Comparison of ENCODE assay signal across 13 cellular contexts in genomic region chr4:185716008-185716976, GRCh38.
DNase-seq lines count a peak whose midpoint lies in the region; ATAC-seq and TF ChIP-seq lines count a peak whose summit lies in the region.
"Had no signal": no experiment of that assay in that cellular context is flagged by ENCODE, and none has a peak within 500 bp of the region (broad histone marks: within the 10 kb centered on the region; RNA-seq: fewer than 3 reads in every experiment).

No MANE protein-coding gene starts in this region.

- H3K27ac ChIP-seq in heart right ventricle: peak overlapping the region in 9 of 10 donors; percentile 30 to 78 (median 52)
- H3K27ac ChIP-seq in CD8-positive, alpha-beta memory T cell (ENCODE audit: low read depth, low read length): no peak overlapping the region
- no peak overlapping the region for H3K27ac ChIP-seq in GM23338 (ENCODE audit: low read depth)
- H3K27ac ChIP-seq: C4-2B, KMS-11 had no signal

- no peaks in the 10 kb centered on the region for H3K4me1 Mint-ChIP-seq in CD8-positive, alpha-beta memory T cell
- H3K4me1 Mint-ChIP-seq in GM23338: peaks cover 7% of the 10 kb centered on the region

- ATAC-seq in heart right ventricle (peak; percentile 20 to 73 (median 67)), GM23338 (no peak), HG03280 (IDR thresholded peaks at IDR 0.05; ENCODE audit: unreplicated experiment) (no peak)
- ATAC-seq: activated naive CD4-positive, alpha-beta T cell treated with anti-CD3 and anti-CD28 coated beads, Interleukin-2, amount 50 U/mL, for 72 hours had no signal

- peaks cover 0 to 7% (median 0%) of the 10 kb centered on the region in 5 donors for H3K9me3 Mint-ChIP-seq in CD8-positive, alpha-beta memory T cell
- no peaks in the 10 kb centered on the region; the same call in 1 of the 3 replicates for H3K9me3 Mint-ChIP-seq in GM23338

- H3K4me3 ChIP-seq in heart right ventricle: peak overlapping the region in 3 of 10 donors; percentile 8 to 29 (median 28)
- H3K4me3 ChIP-seq in CD8-positive, alpha-beta memory T cell (ENCODE audit: low read length): no peak overlapping the region
- no peak overlapping the region for H3K4me3 ChIP-seq in GM23338
- H3K4me3 ChIP-seq: HAP-1 had no signal

- H3K4me3 Mint-ChIP-seq in CD8-positive, alpha-beta memory T cell: no peak overlapping the region
- no peak overlapping the region for H3K4me3 Mint-ChIP-seq in GM23338

- peaks cover 9 to 23% of the 10 kb centered on the region in 2 donors for H3K27me3 Mint-ChIP-seq in CD8-positive, alpha-beta memory T cell
- no peaks in the 10 kb centered on the region for H3K27me3 Mint-ChIP-seq in GM23338 (ENCODE audit: insufficient read depth, low read depth, poor library complexity)

- TF ChIP-seq CTCF in heart right ventricle (IDR thresholded peaks at IDR 0.05) (no peak), GM23338 (conservative IDR thresholded peaks at IDR 0.05; ENCODE audit: low read depth in 2 of 2) (no peak)

- H3K4me2 ChIP-seq in GM23338: no peak overlapping the region
- H3K4me2 ChIP-seq: KMS-11 had no signal

- POLR2A ChIA-PET in CD8-positive, alpha-beta memory T cell (lab: Charles Lee): no interaction called here

- H3K9me3 ChIP-seq in heart right ventricle: no peaks in the 10 kb centered on the region
- H3K9me3 ChIP-seq in CD8-positive, alpha-beta memory T cell (ENCODE audit: low read length): no peaks in the 10 kb centered on the region
- H3K9me3 ChIP-seq: HAP-1 had no signal

- H3K27me3 ChIP-seq in heart right ventricle: no peaks in the 10 kb centered on the region
- no peaks in the 10 kb centered on the region for H3K27me3 ChIP-seq in CD8-positive, alpha-beta memory T cell (ENCODE audit: insufficient read depth, low read length, poor library complexity, severe bottlenecking)
- H3K27me3 ChIP-seq in GM23338 (ENCODE audit: insufficient read depth): no peaks in the 10 kb centered on the region

- no peak overlapping the region for H2AFZ ChIP-seq in GM23338

- no peaks in the 10 kb centered on the region for H3K9me2 ChIP-seq in GM23338 (ENCODE audit: insufficient read depth)

- H3K36me3 ChIP-seq in heart right ventricle: no peaks in the 10 kb centered on the region
- H3K36me3 ChIP-seq in CD8-positive, alpha-beta memory T cell (ENCODE audit: insufficient read depth, low read length): no peaks in the 10 kb centered on the region
- H3K36me3 ChIP-seq in GM23338 (ENCODE audit: insufficient read depth): no peaks in the 10 kb centered on the region
- H3K36me3 ChIP-seq: HAP-1 had no signal

- intact Hi-C loops in heart right ventricle (cut with DNase I): loop anchor here in 1 of 10 donors (2.0 kb wide), 1 partner anchor 45 kb away; no protein-coding TSS in a partner anchor

- no peaks in the 10 kb centered on the region for H3F3A ChIP-seq in GM23338 (replicated peaks; ENCODE audit: low read depth)

- H3K27ac Mint-ChIP-seq in CD8-positive, alpha-beta memory T cell: no peak overlapping the region
- H3K27ac Mint-ChIP-seq in GM23338: no peak overlapping the region
- H3K27ac Mint-ChIP-seq: activated naive CD4-positive, alpha-beta T cell treated with anti-CD3 and anti-CD28 coated beads, Interleukin-2, amount 50 U/mL, for 72 hours had no signal

- peak; percentile 95 for DNase-seq in NCI-H1092 (lab: John Stamatoyannopoulos, UW)
- DNase-seq in NCI-H510A treated with DMSO at 0.1 percent for 48 hours (lab: John Stamatoyannopoulos, UW): peak; percentile 60
- DNase-seq in heart right ventricle: peak in 1 of 2 donors; percentile 33
- peak; percentile 64 for DNase-seq in renal cortical epithelial cell (ENCODE audit: low read depth)
- no peak for DNase-seq in CD8-positive, alpha-beta memory T cell
- no peak for DNase-seq in NOMO-1 (lab: John Stamatoyannopoulos, UW; ENCODE audit: unreplicated experiment in 2 of 2)
- no peak for DNase-seq in GM23338 (ENCODE audit: low spot score)
- DNase-seq: cortex of kidney had no signal

- no peaks in the 10 kb centered on the region for H3K79me2 ChIP-seq in GM23338 (replicated peaks; ENCODE audit: insufficient read depth)

- CTCF ChIA-PET in CD8-positive, alpha-beta memory T cell (lab: Charles Lee): no interaction called here

- peaks cover 11 to 97% (median 52%) of the 10 kb centered on the region in 9 donors for H3K4me1 ChIP-seq in heart right ventricle
- H3K4me1 ChIP-seq in CD8-positive, alpha-beta memory T cell (ENCODE audit: insufficient read depth, low read length): no peaks in the 10 kb centered on the region
- H3K4me1 ChIP-seq in GM23338 (ENCODE audit: insufficient read depth): no peaks in the 10 kb centered on the region
- H3K4me1 ChIP-seq: HAP-1 had no signal

- H3K36me3 Mint-ChIP-seq in CD8-positive, alpha-beta memory T cell: peaks cover 0 to 4% (median 0%) of the 10 kb centered on the region in 3 donors
- H3K36me3 Mint-ChIP-seq in GM23338 (ENCODE audit: low read depth): peaks cover 6% of the 10 kb centered on the region

- H4K20me1 ChIP-seq in GM23338 (replicated peaks; ENCODE audit: insufficient read depth): no peaks in the 10 kb centered on the region

- 42 to 43% methylated on average over 18 of the region's 18 CpGs for WGBS in heart right ventricle, 2 donors

TF ChIP-seq in GM23338, 12 proteins besides CTCF, POLR2A, EP300 and RAD21 (continues in another document):
- TF ChIP-seq CREB1 (CRISPR knock-in tag; IDR thresholded peaks at IDR 0.05; ENCODE audit: low read depth): no peak
- no peak for TF ChIP-seq POLR2AphosphoS5 (IDR thresholded peaks at IDR 0.05; ENCODE audit: low read depth)
- no peak for TF ChIP-seq EZH2 (IDR thresholded peaks at IDR 0.05; ENCODE audit: low read depth, unreplicated experiment)
- TF ChIP-seq ZNF331 (CRISPR knock-in tag; IDR thresholded peaks at IDR 0.05; ENCODE audit: low read depth): no peak
- no peak for TF ChIP-seq STAT1 (IDR thresholded peaks at IDR 0.05; ENCODE audit: unreplicated experiment)
- no peak for TF ChIP-seq ETS1 (IDR thresholded peaks at IDR 0.05)
- TF ChIP-seq, protein P1, sequence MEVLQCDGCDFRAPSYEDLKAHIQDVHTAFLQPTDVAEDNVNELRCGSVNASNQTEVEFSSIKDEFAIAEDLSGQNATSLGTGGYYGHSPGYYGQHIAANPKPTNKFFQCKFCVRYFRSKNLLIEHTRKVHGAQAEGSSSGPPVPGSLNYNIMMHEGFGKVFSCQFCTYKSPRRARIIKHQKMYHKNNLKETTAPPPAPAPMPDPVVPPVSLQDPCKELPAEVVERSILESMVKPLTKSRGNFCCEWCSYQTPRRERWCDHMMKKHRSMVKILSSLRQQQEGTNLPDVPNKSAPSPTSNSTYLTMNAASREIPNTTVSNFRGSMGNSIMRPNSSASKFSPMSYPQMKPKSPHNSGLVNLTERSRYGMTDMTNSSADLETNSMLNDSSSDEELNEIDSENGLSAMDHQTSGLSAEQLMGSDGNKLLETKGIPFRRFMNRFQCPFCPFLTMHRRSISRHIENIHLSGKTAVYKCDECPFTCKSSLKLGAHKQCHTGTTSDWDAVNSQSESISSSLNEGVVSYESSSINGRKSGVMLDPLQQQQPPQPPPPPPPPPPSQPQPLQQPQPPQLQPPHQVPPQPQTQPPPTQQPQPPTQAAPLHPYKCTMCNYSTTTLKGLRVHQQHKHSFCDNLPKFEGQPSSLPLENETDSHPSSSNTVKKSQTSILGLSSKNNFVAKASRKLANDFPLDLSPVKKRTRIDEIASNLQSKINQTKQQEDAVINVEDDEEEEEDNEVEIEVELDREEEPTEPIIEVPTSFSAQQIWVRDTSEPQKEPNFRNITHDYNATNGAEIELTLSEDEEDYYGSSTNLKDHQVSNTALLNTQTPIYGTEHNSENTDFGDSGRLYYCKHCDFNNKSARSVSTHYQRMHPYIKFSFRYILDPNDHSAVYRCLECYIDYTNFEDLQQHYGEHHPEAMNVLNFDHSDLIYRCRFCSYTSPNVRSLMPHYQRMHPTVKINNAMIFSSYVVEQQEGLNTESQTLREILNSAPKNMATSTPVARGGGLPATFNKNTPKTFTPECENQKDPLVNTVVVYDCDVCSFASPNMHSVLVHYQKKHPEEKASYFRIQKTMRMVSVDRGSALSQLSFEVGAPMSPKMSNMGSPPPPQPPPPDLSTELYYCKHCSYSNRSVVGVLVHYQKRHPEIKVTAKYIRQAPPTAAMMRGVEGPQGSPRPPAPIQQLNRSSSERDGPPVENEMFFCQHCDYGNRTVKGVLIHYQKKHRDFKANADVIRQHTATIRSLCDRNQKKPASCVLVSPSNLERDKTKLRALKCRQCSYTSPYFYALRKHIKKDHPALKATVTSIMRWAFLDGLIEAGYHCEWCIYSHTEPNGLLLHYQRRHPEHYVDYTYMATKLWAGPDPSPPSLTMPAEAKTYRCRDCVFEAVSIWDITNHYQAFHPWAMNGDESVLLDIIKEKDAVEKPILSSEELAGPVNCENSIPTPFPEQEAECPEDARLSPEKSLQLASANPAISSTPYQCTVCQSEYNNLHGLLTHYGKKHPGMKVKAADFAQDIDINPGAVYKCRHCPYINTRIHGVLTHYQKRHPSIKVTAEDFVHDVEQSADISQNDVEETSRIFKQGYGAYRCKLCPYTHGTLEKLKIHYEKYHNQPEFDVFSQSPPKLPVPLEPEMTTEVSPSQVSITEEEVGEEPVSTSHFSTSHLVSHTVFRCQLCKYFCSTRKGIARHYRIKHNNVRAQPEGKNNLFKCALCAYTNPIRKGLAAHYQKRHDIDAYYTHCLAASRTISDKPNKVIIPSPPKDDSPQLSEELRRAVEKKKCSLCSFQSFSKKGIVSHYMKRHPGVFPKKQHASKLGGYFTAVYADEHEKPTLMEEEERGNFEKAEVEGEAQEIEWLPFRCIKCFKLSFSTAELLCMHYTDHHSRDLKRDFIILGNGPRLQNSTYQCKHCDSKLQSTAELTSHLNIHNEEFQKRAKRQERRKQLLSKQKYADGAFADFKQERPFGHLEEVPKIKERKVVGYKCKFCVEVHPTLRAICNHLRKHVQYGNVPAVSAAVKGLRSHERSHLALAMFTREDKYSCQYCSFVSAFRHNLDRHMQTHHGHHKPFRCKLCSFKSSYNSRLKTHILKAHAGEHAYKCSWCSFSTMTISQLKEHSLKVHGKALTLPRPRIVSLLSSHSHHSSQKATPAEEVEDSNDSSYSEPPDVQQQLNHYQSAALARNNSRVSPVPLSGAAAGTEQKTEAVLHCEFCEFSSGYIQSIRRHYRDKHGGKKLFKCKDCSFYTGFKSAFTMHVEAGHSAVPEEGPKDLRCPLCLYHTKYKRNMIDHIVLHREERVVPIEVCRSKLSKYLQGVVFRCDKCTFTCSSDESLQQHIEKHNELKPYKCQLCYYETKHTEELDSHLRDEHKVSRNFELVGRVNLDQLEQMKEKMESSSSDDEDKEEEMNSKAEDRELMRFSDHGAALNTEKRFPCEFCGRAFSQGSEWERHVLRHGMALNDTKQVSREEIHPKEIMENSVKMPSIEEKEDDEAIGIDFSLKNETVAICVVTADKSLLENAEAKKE (CRISPR knock-in tag; IDR thresholded peaks at IDR 0.05): no peak

Comparison
In these comparisons a context has a peak if more than half of its experiments do, and no peak if none do; other contexts are left out.
1. DNase-seq: peak in NCI-H1092 (single experiment), NCI-H510A treated with DMSO at 0.1 percent for 48 hours (single experiment) and renal cortical epithelial cell (single experiment); none in CD8-positive, alpha-beta memory T cell (0 of 5), NOMO-1 (0 of 2) and GM23338 (single experiment).
2. ATAC-seq: peak in heart right ventricle (8 of 8); none in GM23338 (single experiment) and HG03280 (single experiment).
3. H3K27ac ChIP-seq: peak in heart right ventricle (9 of 10); none in CD8-positive, alpha-beta memory T cell (single experiment) and GM23338 (single experiment).